ENCODE assay signal across 8 cellular contexts in the genomic region with DNA sequence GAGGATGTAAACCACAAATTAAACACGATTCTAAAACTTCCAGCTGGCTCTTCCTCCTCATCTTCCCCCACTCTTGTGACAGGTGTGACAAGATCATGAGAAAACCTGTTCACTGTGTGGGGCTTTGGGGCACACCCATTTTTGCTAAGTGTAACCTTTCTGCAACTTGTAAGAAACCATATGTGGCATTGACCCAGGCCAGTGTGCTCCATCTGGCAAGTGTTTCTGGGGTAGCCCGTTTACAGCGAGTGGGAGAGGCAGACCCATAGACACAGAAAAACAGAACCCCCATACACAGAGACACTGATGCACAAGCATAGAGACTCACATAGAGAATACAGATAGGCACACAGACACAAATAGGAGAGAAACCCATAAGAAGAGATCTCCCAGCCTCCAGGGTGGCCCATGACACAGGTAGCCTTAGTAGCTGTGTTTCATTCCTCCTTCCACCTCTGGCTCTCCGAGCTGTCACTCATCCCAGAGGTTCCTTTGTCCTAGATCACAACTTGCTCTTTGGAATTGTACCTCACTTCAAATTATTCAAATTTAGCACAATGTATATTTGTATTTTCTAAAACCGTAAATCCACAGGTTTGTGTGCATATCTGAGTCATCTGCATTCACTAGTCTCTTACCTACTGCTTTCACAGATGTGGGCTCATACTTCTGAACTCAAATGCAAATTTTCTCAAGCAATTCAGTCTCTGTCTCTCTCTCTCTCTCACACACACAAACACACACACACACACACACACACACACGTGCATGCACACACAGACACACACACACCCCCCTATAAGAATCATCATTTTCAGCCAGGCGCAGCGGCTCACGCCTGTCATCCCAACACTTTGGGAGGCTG.
DNase-seq lines count a peak whose midpoint lies in the region; ATAC-seq and TF ChIP-seq lines count a peak whose summit lies in the region.

No MANE protein-coding gene starts in this region.

- 70% methylated on average over 8 of the region's 9 CpGs for WGBS in HUES64

- H3K9me3 ChIP-seq in left ventricle myocardium inferior (replicated peaks): no peaks in the 10 kb centered on the region
- no peaks in the 10 kb centered on the region for H3K9me3 ChIP-seq in HUES64 (ENCODE audit: insufficient read depth, low read depth, low read length)
- no peaks in the 10 kb centered on the region for H3K9me3 ChIP-seq in uterus

- DNase-seq in left ventricle myocardium inferior (no peak), left cardiac atrium (no peak), coronary artery (ENCODE audit: low spot score) (no peak), uterus (no peak), foreskin keratinocyte (no peak), HK-2 (ENCODE audit: unreplicated experiment) (no peak)

- ATAC-seq in left cardiac atrium (no peak), foreskin keratinocyte (no peak), GM19023 (IDR thresholded peaks at IDR 0.05; ENCODE audit: unreplicated experiment) (no peak)

- H3K4me1 ChIP-seq in left ventricle myocardium inferior (peaks cover 44% of the 10 kb centered on the region), HUES64 (ENCODE audit: insufficient read depth, low read length) (peaks cover 18% of the 10 kb centered on the region), uterus (no peaks in the 10 kb centered on the region), foreskin keratinocyte (no peaks in the 10 kb centered on the region)

- H3K27me3 ChIP-seq in left ventricle myocardium inferior (ENCODE audit: low read depth) (no peaks in the 10 kb centered on the region), HUES64 (ENCODE audit: insufficient read depth, low read length) (no peaks in the 10 kb centered on the region), uterus (no peaks in the 10 kb centered on the region), foreskin keratinocyte (no peaks in the 10 kb centered on the region)

- TF ChIP-seq POLR2A in uterus (IDR thresholded peaks at IDR 0.05): no peak

- H3K9ac ChIP-seq in HUES64 (ENCODE audit: low read depth, low read length): no peak overlapping the region

- intact Hi-C loops in left ventricle myocardium inferior (cut with micrococcal nuclease) (no loop called here), left cardiac atrium (cut with DNase I) (no loop called here), uterus (cut with DNase I; ENCODE audit: low total_unique reads) (no loop called here)

- no peak for TF ChIP-seq CTCF in left ventricle myocardium inferior (IDR thresholded peaks at IDR 0.05; ENCODE audit: borderline replicate concordance)
- no peak for TF ChIP-seq CTCF in coronary artery (IDR thresholded peaks at IDR 0.05)
- no peak for TF ChIP-seq CTCF in uterus (IDR thresholded peaks at IDR 0.05)
- no peak for TF ChIP-seq CTCF in foreskin keratinocyte (conservative IDR thresholded peaks at IDR 0.05)

- H3K27ac ChIP-seq in left ventricle myocardium inferior (replicated peaks) (peak overlapping the region; percentile 78), HUES64 (ENCODE audit: low read depth, low read length) (peak overlapping the region; percentile 81; the same call in 1 of the 2 replicates), coronary artery (peak overlapping the region in 1 of 2 donors; percentile 54), uterus (peak overlapping the region; percentile 23 to 70), foreskin keratinocyte (no peak overlapping the region)

- H3K36me3 ChIP-seq in left ventricle myocardium inferior (no peaks in the 10 kb centered on the region), HUES64 (ENCODE audit: insufficient read depth, low read length) (no peaks in the 10 kb centered on the region), uterus (no peaks in the 10 kb centered on the region)

- no peak overlapping the region for H3K4me3 ChIP-seq in left ventricle myocardium inferior
- H3K4me3 ChIP-seq in HUES64 (ENCODE audit: low read length): no peak overlapping the region
- H3K4me3 ChIP-seq in coronary artery: peak overlapping the region; percentile 25
- no peak overlapping the region for H3K4me3 ChIP-seq in uterus
